Comparison of ENCODE assay signal across 1 cellular context in genomic region chr6:44257007-44257752, GRCh38.
TF ChIP-seq lines count a peak whose summit lies in the region.

Gene SLC35B2 (minus strand): TSS chr6:44257528. CDS start chr6:44257410, 118 bp downstream.

TF ChIP-seq in K562, 482 proteins besides CTCF, POLR2A, EP300 and RAD21 (continued from another document and continues in another):
- TF ChIP-seq NFRKB (IDR thresholded peaks at IDR 0.05; ENCODE audit: low read depth) (peak; percentile 20; the same call in 1 of the 2 replicates), HEY1 (CRISPR knock-in tag; IDR thresholded peaks at IDR 0.05; ENCODE audit: borderline replicate concordance) (no peak), YY1 (IDR thresholded peaks at IDR 0.05; ENCODE audit: borderline replicate concordance in 1 of 3, control insufficient read depth in 1 of 3, extremely low read depth in 1 of 3, insufficient read depth in 3 of 3, insufficient read length in 1 of 3, insufficient replicate concordance in 2 of 3, low read depth in 1 of 3, low read length in 2 of 3) (peak in 1 of 3 experiments; percentile 80), TFE3 (CRISPR knock-in tag; IDR thresholded peaks at IDR 0.05) (peak; percentile 98), ELF2 (CRISPR knock-in tag; IDR thresholded peaks at IDR 0.05) (peak; percentile 29), ZNF445 (CRISPR knock-in tag; IDR thresholded peaks at IDR 0.05; ENCODE audit: low read depth) (no peak), MBD2 (IDR thresholded peaks at IDR 0.05; ENCODE audit: borderline replicate concordance, low read depth) (0 out of 2 replicates have a peak, but pooled peaks have one; percentile 12), STAT5B (CRISPR knock-in tag; IDR thresholded peaks at IDR 0.05) (no peak), BRF1 (IDR thresholded peaks at IDR 0.05; ENCODE audit: borderline replicate concordance, extremely low read depth, insufficient read length) (no peak), ATF7 (IDR thresholded peaks at IDR 0.05) (peak; percentile 61; the same call in 1 of the 2 replicates), PRDM10 (IDR thresholded peaks at IDR 0.05; ENCODE audit: partially characterized antibody) (peak; percentile 36), OTX1 (CRISPR knock-in tag; IDR thresholded peaks at IDR 0.05) (0 out of 2 replicates have a peak, but pooled peaks have one; percentile 19), CHD2 (IDR thresholded peaks at IDR 0.05; ENCODE audit: low read depth, low read length) (no peak), TGIF2 (CRISPR knock-in tag; IDR thresholded peaks at IDR 0.05) (peak; percentile 88), SMAD1 (IDR thresholded peaks at IDR 0.05; ENCODE audit: low read depth, low read length, partially characterized antibody) (no peak), NCOA1 (IDR thresholded peaks at IDR 0.05; ENCODE audit: low read depth) (no peak), ZNF23 (CRISPR knock-in tag; IDR thresholded peaks at IDR 0.05) (no peak), ZNF133 (CRISPR knock-in tag; IDR thresholded peaks at IDR 0.05) (no peak), CREB5 (CRISPR knock-in tag; IDR thresholded peaks at IDR 0.05) (no peak), PHB2 (IDR thresholded peaks at IDR 0.05; ENCODE audit: low read depth) (no peak), CCAR2 (IDR thresholded peaks at IDR 0.05; ENCODE audit: low read depth, low read length) (no peak), C11orf30 (IDR thresholded peaks at IDR 0.05; ENCODE audit: low read depth) (peak; percentile 83), EHMT2 (IDR thresholded peaks at IDR 0.05) (no peak), SETDB1 (IDR thresholded peaks at IDR 0.05; ENCODE audit: low read length) (no peak), ZBTB2 (IDR thresholded peaks at IDR 0.05) (no peak), HDGF (IDR thresholded peaks at IDR 0.05) (no peak), ILF3 (IDR thresholded peaks at IDR 0.05; ENCODE audit: borderline replicate concordance) (peak; percentile 80; the same call in 1 of the 2 replicates), HDAC8 (tag; IDR thresholded peaks at IDR 0.05) (no peak), CC2D1A (IDR thresholded peaks at IDR 0.05) (no peak), NFE2 (IDR thresholded peaks at IDR 0.05; ENCODE audit: low read depth) (peak; percentile 90), FUS (optimal IDR thresholded peaks at IDR 0.05; ENCODE audit: low read depth, low read length) (peak; percentile 86), CHD1 (IDR thresholded peaks at IDR 0.05; ENCODE audit: low read length) (peak; percentile 29), ZNF695 (CRISPR knock-in tag; IDR thresholded peaks at IDR 0.05) (no peak; the same call in 1 of the 2 replicates), NUFIP1 (IDR thresholded peaks at IDR 0.05; ENCODE audit: partially characterized antibody) (no peak), ZNF586 (CRISPR knock-in tag; conservative IDR thresholded peaks at IDR 0.05) (0 out of 2 replicates have a peak, but pooled peaks have one; percentile 3), TSC22D4 (tag; IDR thresholded peaks at IDR 0.05) (no peak), ZNF512 (tag; IDR thresholded peaks at IDR 0.05) (no peak), ARHGAP35 (IDR thresholded peaks at IDR 0.05; ENCODE audit: partially characterized antibody) (no peak), ZNF146 (CRISPR knock-in tag; IDR thresholded peaks at IDR 0.05; ENCODE audit: unreplicated experiment) (peak; percentile 6), ZNF184 (CRISPR knock-in tag; IDR thresholded peaks at IDR 0.05) (no peak), FOXP1 (CRISPR knock-in tag; IDR thresholded peaks at IDR 0.05) (no peak; the same call in 1 of the 2 replicates), SREBF2 (CRISPR knock-in tag; IDR thresholded peaks at IDR 0.05) (no peak), ZBTB8A (IDR thresholded peaks at IDR 0.05; ENCODE audit: partially characterized antibody) (no peak), GABPB2 (CRISPR knock-in tag; conservative IDR thresholded peaks at IDR 0.05) (peak; percentile 9; the same call in 1 of the 2 replicates), XRCC4 (IDR thresholded peaks at IDR 0.05; ENCODE audit: extremely low read depth, insufficient read depth, insufficient read length) (no peak), ZNF830 (CRISPR knock-in tag; IDR thresholded peaks at IDR 0.05) (peak; percentile 78; the same call in 1 of the 2 replicates), ZNF143 (CRISPR knock-in tag; IDR thresholded peaks at IDR 0.05) (no peak), PHF20 (IDR thresholded peaks at IDR 0.05; ENCODE audit: partially characterized antibody) (peak; percentile 89), NRF1 (conservative IDR thresholded peaks at IDR 0.05 in 1 of 2, IDR thresholded peaks at IDR 0.05 in 1 of 2) (peak; percentile 87 to 89), RNF2 (IDR thresholded peaks at IDR 0.05) (no peak; the same call in 1 of the 2 replicates), NR3C1 (CRISPR knock-in tag; IDR thresholded peaks at IDR 0.05) (no peak), HNRNPLL (IDR thresholded peaks at IDR 0.05; ENCODE audit: low read depth, low read length, poor library complexity, severe bottlenecking) (no peak), ZFPM2 (CRISPR knock-in tag; IDR thresholded peaks at IDR 0.05) (no peak), MYNN (IDR thresholded peaks at IDR 0.05) (0 out of 2 replicates have a peak, but pooled peaks have one; percentile 12), MYNN (CRISPR knock-in tag; IDR thresholded peaks at IDR 0.05) (no peak), PML (IDR thresholded peaks at IDR 0.05; ENCODE audit: low read length) (peak; percentile 53; the same call in 1 of the 2 replicates), PPARD (CRISPR knock-in tag; IDR thresholded peaks at IDR 0.05) (no peak), KLF16 (IDR thresholded peaks at IDR 0.05) (no peak)
- TF ChIP-seq, protein P1, sequence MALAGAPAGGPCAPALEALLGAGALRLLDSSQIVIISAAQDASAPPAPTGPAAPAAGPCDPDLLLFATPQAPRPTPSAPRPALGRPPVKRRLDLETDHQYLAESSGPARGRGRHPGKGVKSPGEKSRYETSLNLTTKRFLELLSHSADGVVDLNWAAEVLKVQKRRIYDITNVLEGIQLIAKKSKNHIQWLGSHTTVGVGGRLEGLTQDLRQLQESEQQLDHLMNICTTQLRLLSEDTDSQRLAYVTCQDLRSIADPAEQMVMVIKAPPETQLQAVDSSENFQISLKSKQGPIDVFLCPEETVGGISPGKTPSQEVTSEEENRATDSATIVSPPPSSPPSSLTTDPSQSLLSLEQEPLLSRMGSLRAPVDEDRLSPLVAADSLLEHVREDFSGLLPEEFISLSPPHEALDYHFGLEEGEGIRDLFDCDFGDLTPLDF (CRISPR knock-in tag; IDR thresholded peaks at IDR 0.05): no peak
- TF ChIP-seq, protein P2, sequence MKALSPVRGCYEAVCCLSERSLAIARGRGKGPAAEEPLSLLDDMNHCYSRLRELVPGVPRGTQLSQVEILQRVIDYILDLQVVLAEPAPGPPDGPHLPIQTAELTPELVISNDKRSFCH (CRISPR knock-in tag; IDR thresholded peaks at IDR 0.05): no peak
- TF ChIP-seq, protein P2 (tag; IDR thresholded peaks at IDR 0.05): no peak; the same call in none of the 2 replicates
- TF ChIP-seq, protein P3, sequence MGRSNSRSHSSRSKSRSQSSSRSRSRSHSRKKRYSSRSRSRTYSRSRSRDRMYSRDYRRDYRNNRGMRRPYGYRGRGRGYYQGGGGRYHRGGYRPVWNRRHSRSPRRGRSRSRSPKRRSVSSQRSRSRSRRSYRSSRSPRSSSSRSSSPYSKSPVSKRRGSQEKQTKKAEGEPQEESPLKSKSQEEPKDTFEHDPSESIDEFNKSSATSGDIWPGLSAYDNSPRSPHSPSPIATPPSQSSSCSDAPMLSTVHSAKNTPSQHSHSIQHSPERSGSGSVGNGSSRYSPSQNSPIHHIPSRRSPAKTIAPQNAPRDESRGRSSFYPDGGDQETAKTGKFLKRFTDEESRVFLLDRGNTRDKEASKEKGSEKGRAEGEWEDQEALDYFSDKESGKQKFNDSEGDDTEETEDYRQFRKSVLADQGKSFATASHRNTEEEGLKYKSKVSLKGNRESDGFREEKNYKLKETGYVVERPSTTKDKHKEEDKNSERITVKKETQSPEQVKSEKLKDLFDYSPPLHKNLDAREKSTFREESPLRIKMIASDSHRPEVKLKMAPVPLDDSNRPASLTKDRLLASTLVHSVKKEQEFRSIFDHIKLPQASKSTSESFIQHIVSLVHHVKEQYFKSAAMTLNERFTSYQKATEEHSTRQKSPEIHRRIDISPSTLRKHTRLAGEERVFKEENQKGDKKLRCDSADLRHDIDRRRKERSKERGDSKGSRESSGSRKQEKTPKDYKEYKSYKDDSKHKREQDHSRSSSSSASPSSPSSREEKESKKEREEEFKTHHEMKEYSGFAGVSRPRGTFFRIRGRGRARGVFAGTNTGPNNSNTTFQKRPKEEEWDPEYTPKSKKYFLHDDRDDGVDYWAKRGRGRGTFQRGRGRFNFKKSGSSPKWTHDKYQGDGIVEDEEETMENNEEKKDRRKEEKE (IDR thresholded peaks at IDR 0.05; ENCODE audit: borderline replicate concordance in 1 of 2, control insufficient read depth in 1 of 2, low read depth in 2 of 2, low read length in 1 of 2): no peak; a peak in 1 of 4 replicates
- TF ChIP-seq, protein P4, sequence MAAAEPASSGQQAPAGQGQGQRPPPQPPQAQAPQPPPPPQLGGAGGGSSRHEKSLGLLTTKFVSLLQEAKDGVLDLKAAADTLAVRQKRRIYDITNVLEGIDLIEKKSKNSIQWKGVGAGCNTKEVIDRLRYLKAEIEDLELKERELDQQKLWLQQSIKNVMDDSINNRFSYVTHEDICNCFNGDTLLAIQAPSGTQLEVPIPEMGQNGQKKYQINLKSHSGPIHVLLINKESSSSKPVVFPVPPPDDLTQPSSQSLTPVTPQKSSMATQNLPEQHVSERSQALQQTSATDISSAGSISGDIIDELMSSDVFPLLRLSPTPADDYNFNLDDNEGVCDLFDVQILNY (CRISPR knock-in tag; IDR thresholded peaks at IDR 0.05): no peak
